8 cellular contexts compared by ENCODE assay signal in genomic region chr1:202810193-202810614, GRCh38. TPM values are rescaled to one million over a fixed set of nuclear protein-coding genes. Genes with fewer than 3 reads are reported as not detected.
DNase-seq lines count a peak whose midpoint lies in the region; ATAC-seq, FAIRE-seq and TF ChIP-seq lines count a peak whose summit lies in the region.

No MANE protein-coding gene starts in this region.

- H3K36me3 ChIP-seq in CD4-positive, CD25-positive, alpha-beta regulatory T cell (ENCODE audit: control insufficient read depth, insufficient read depth, low read length) = no peaks in the 10 kb centered on the region
- H3K36me3 ChIP-seq in OCI-LY7 (ENCODE audit: insufficient read depth, low read length) (no peaks in the 10 kb centered on the region), endothelial cell of umbilical vein (ENCODE audit: control insufficient read depth in 2 of 2, extremely low read depth in 1 of 2, insufficient read depth in 2 of 2, low read length in 2 of 2) (no peaks in the 10 kb centered on the region), neuron (ENCODE audit: insufficient read depth, low read length) (no peaks in the 10 kb centered on the region)

- DNase-seq in CD4-positive, CD25-positive, alpha-beta regulatory T cell = no peak
- no peak for DNase-seq in OCI-LY7 (ENCODE audit: low spot score)
- no peak for DNase-seq in endothelial cell of umbilical vein (ENCODE audit: low read depth, low spot score)
- DNase-seq in ecto neural progenitor cell (ENCODE audit: low spot score) = no peak
- no peak for DNase-seq in stimulated activated CD4-positive, alpha-beta T cell treated with anti-CD3 and anti-CD28 coated beads, Interleukin-1b, Interleukin-23, amount 100 ng/mL, for 48 hours

- H3K9me1 ChIP-seq in endothelial cell of umbilical vein (replicated peaks; ENCODE audit: control insufficient read depth, extremely low read depth, insufficient read depth, low read length) = no peaks in the 10 kb centered on the region

- BruUV-seq in OCI-LY7 (replicated peaks; lab: Mats Ljungman, UMichigan) = no TSS peak
- BruUV-seq in endothelial cell of umbilical vein (replicated peaks; lab: Mats Ljungman, UMichigan) = no TSS peak

- FAIRE-seq in endothelial cell of umbilical vein (lab: Jason Lieb, UNC) = no peak

- dilution Hi-C loops in endothelial cell of umbilical vein (cut with MboI; ENCODE audit: extremely low pct_ligation_motif_present, low sequenced_read_pairs) = no loop called here

- H3K9ac ChIP-seq in endothelial cell of umbilical vein (replicated peaks; ENCODE audit: extremely low read depth, insufficient read depth, low read length) = peak overlapping the region; percentile 35

- no peaks in the 10 kb centered on the region for H3K27me3 ChIP-seq in CD4-positive, CD25-positive, alpha-beta regulatory T cell (ENCODE audit: control insufficient read depth, insufficient read depth, low read length)
- H3K27me3 ChIP-seq in endothelial cell of umbilical vein (ENCODE audit: control insufficient read depth in 2 of 2, insufficient read depth in 2 of 2, low read length in 2 of 2) (peaks cover 9% of the 10 kb centered on the region in 2 experiments), neuron (ENCODE audit: insufficient read depth, low read length) (no peaks in the 10 kb centered on the region)

- H2AFZ ChIP-seq in OCI-LY7 (ENCODE audit: low read length) (no peak overlapping the region), endothelial cell of umbilical vein (ENCODE audit: low read depth, low read length) (peak overlapping the region; percentile 98), neuron (ENCODE audit: low read depth, low read length) (peak overlapping the region; percentile 81)

- H3K79me2 ChIP-seq in OCI-LY7 (ENCODE audit: insufficient read depth, low read depth, low read length) (no peaks in the 10 kb centered on the region), endothelial cell of umbilical vein (ENCODE audit: control insufficient read depth, insufficient read depth, low read length) (peaks cover 27% of the 10 kb centered on the region)

- H3K4me1 Mint-ChIP-seq in CD4-positive, CD25-positive, alpha-beta regulatory T cell = peaks cover 15 to 42% (median 34%) of the 10 kb centered on the region in 4 donors

- H4K20me1 ChIP-seq in OCI-LY7 (ENCODE audit: insufficient read depth, low read length) = no peaks in the 10 kb centered on the region
- H4K20me1 ChIP-seq in endothelial cell of umbilical vein (replicated peaks; ENCODE audit: control insufficient read depth, extremely low read depth, insufficient read depth, low read length) = no peaks in the 10 kb centered on the region

- peak overlapping the region; percentile 51 for H3K27ac ChIP-seq in CD4-positive, CD25-positive, alpha-beta regulatory T cell (ENCODE audit: insufficient read depth, low read length, poor library complexity, severe bottlenecking)
- H3K27ac ChIP-seq in OCI-LY7 (ENCODE audit: low read depth, low read length, poor library complexity, severe bottlenecking) (no peak overlapping the region), endothelial cell of umbilical vein (ENCODE audit: insufficient read depth, low read depth, low read length) (no peak overlapping the region)

- intact Hi-C loops in OCI-LY7 (cut with micrococcal nuclease; ENCODE audit: unreplicated experiment) (no loop called here), endothelial cell of umbilical vein (cut with micrococcal nuclease) (loop anchor here (1.0 to 2.0 kb wide), 3 partner anchors 51 to 197 kb away; partner anchors contain the start of gene TMEM183A)

- CTCF ChIA-PET in OCI-LY7 (lab: Charles Lee; ENCODE audit: unreplicated experiment) (interaction anchor here (1.1 kb wide), 1 partner anchor 1388 kb away, joined by 3 read pairs; no protein-coding TSS in a partner anchor), endothelial cell of umbilical vein (lab: Charles Lee) (interaction anchor here (0.7 to 1.6 kb wide), 2 partner anchors 19 to 189 kb away, joined by 3 read pairs; no protein-coding TSS in a partner anchor)

- peak overlapping the region; percentile 45 to 87 (median 66) for H3K27ac Mint-ChIP-seq in CD4-positive, CD25-positive, alpha-beta regulatory T cell

- H3K4me3 ChIP-seq in CD4-positive, CD25-positive, alpha-beta regulatory T cell (ENCODE audit: low read depth, low read length) = peak overlapping the region; percentile 88
- peak overlapping the region; percentile 16 for H3K4me3 ChIP-seq in OCI-LY7 (ENCODE audit: low read depth, low read length, poor library complexity, severe bottlenecking)
- peak overlapping the region; percentile 58 to 81 (median 60) for H3K4me3 ChIP-seq in endothelial cell of umbilical vein (replicated peaks in 1 of 3; ENCODE audit: insufficient read depth in 1 of 3, low read depth in 1 of 3, low read length in 3 of 3)
- peak overlapping the region; percentile 86 for H3K4me3 ChIP-seq in neuron (ENCODE audit: low read length)

- H3K9me3 ChIP-seq in CD4-positive, CD25-positive, alpha-beta regulatory T cell (ENCODE audit: control insufficient read depth in 2 of 2, low read length in 2 of 2) = no peaks in the 10 kb centered on the region
- H3K9me3 ChIP-seq in OCI-LY7 (ENCODE audit: low read length) = no peaks in the 10 kb centered on the region
- no peaks in the 10 kb centered on the region for H3K9me3 ChIP-seq in endothelial cell of umbilical vein (replicated peaks; ENCODE audit: control insufficient read depth, insufficient read depth, low read length)
- H3K9me3 ChIP-seq in neuron (ENCODE audit: low read length) = no peaks in the 10 kb centered on the region

- ATAC-seq in CD4-positive, CD25-positive, alpha-beta regulatory T cell (ENCODE audit: low read depth in 2 of 2) = no peak
- no peak for ATAC-seq in HG03097 (IDR thresholded peaks at IDR 0.05; ENCODE audit: low FRiP score, unreplicated experiment)
- ATAC-seq in HG03457 (IDR thresholded peaks at IDR 0.05; ENCODE audit: unreplicated experiment) = no peak

- TF ChIP-seq CTCF in OCI-LY7 (conservative IDR thresholded peaks at IDR 0.05; ENCODE audit: low read length) (no peak), endothelial cell of umbilical vein (IDR thresholded peaks at IDR 0.05; ENCODE audit: extremely low read depth in 1 of 2, insufficient read depth in 1 of 2, low read depth in 1 of 2, low read length in 2 of 2) (no peak)

- no peaks in the 10 kb centered on the region for H3K9me2 ChIP-seq in OCI-LY7 (ENCODE audit: insufficient read depth, low read length)

- TF ChIP-seq POLR2A in endothelial cell of umbilical vein (IDR thresholded peaks at IDR 0.05; ENCODE audit: low read depth, low read length) = no peak

- H3K4me1 ChIP-seq in CD4-positive, CD25-positive, alpha-beta regulatory T cell (ENCODE audit: control insufficient read depth, insufficient read depth, low read length, poor library complexity, severe bottlenecking) = peaks cover 33% of the 10 kb centered on the region
- H3K4me1 ChIP-seq in OCI-LY7 (ENCODE audit: insufficient read depth, low read length, poor library complexity, severe bottlenecking) = no peaks in the 10 kb centered on the region
- H3K4me1 ChIP-seq in endothelial cell of umbilical vein (ENCODE audit: control insufficient read depth, extremely low read depth, insufficient read depth, low read length) = peaks cover 13% of the 10 kb centered on the region
- peaks cover 22% of the 10 kb centered on the region for H3K4me1 ChIP-seq in neuron (ENCODE audit: insufficient read depth, low read length)

- POLR2A ChIA-PET in OCI-LY7 (lab: Charles Lee) = interaction anchor here (1.0 kb wide), 1 partner anchor 18 kb away, joined by 5 read pairs; no protein-coding TSS in a partner anchor
- POLR2A ChIA-PET in endothelial cell of umbilical vein (lab: Charles Lee) = no interaction called here

- H3K4me2 ChIP-seq in OCI-LY7 (ENCODE audit: low read length) = peak overlapping the region; percentile 71; the same call in 1 of the 2 replicates
- H3K4me2 ChIP-seq in endothelial cell of umbilical vein (ENCODE audit: insufficient read depth, low read length) = peak overlapping the region; percentile 94

- H3K4me3 Mint-ChIP-seq in CD4-positive, CD25-positive, alpha-beta regulatory T cell = peak overlapping the region; percentile 86 to 99 (median 95)

- H3K36me3 Mint-ChIP-seq in CD4-positive, CD25-positive, alpha-beta regulatory T cell = no peaks in the 10 kb centered on the region

- H3K9me3 Mint-ChIP-seq in CD4-positive, CD25-positive, alpha-beta regulatory T cell = no peaks in the 10 kb centered on the region

- peaks cover 23% of the 10 kb centered on the region for H3K27me3 Mint-ChIP-seq in CD4-positive, CD25-positive, alpha-beta regulatory T cell

TF ChIP-seq in endothelial cell of umbilical vein, 7 proteins besides CTCF, POLR2A, EP300 and RAD21 (continues in another document):
- TF ChIP-seq GATA2 (IDR thresholded peaks at IDR 0.05; ENCODE audit: insufficient read depth, insufficient read length, low read depth, low read length) = no peak
- TF ChIP-seq FOS (IDR thresholded peaks at IDR 0.05; ENCODE audit: borderline replicate concordance, insufficient read depth, low read length) = no peak
- TF ChIP-seq POLR2AphosphoS5 (IDR thresholded peaks at IDR 0.05; ENCODE audit: insufficient read depth, low read depth, low read length) = no peak

RNA-seq across cellular contexts. Expression of gene PCAT6, which starts 0.6 kb away (rescaled TPM):
- total RNA-seq in CD4-positive, CD25-positive, alpha-beta regulatory T cell = not detected
- polyA plus RNA-seq in CD4-positive, CD25-positive, alpha-beta regulatory T cell = not detected
- total RNA-seq in OCI-LY7 (2014; rRNA removed; shearing (Covaris generic)) = not detected in 2 replicates
- total RNA-seq in OCI-LY7 (2022) (not detected in 2 replicates), endothelial cell of umbilical vein (1.5 and 1.7 TPM in 2 replicates)
- polyA plus RNA-seq in endothelial cell of umbilical vein = 2.4 and 2.9 TPM in 2 replicates
- 1.3 and 1.6 TPM in 2 replicates for polyA plus RNA-seq in endothelial cell of umbilical vein (2011; cell fraction: cytosol; rRNA removed)
- 0.85 and 1.2 TPM in 2 replicates for polyA plus RNA-seq in endothelial cell of umbilical vein (2011; cell fraction: nucleus; rRNA removed)
- 2.0 and 4.7 TPM in 2 replicates for polyA plus RNA-seq in endothelial cell of umbilical vein (2012)
- 0.87 and 0.96 TPM in 2 replicates for polyA minus RNA-seq in endothelial cell of umbilical vein
- polyA minus RNA-seq in endothelial cell of umbilical vein (2011; cell fraction: cytosol; rRNA and poly(A)+ RNA removed) = not detected
- polyA minus RNA-seq in endothelial cell of umbilical vein (2011; cell fraction: nucleus; rRNA and poly(A)+ RNA removed) = 1.2 and 2.5 TPM in 2 replicates

RNA-seq across cellular contexts. Expression of gene KDM5B, which starts 2.0 kb away (rescaled TPM):
- total RNA-seq in CD4-positive, CD25-positive, alpha-beta regulatory T cell = 77.7 TPM
- 10 to 100 TPM; 13.7 to 16.9 (median 14.5) TPM for polyA plus RNA-seq in CD4-positive, CD25-positive, alpha-beta regulatory T cell
- not detected in 2 replicates for total RNA-seq in OCI-LY7 (2014; rRNA removed; shearing (Covaris generic))
- not detected in 2 replicates for total RNA-seq in OCI-LY7 (2022)
- 65.5 and 69.8 TPM in 2 replicates for total RNA-seq in endothelial cell of umbilical vein
- 25.2 and 25.9 TPM in 2 replicates for polyA plus RNA-seq in endothelial cell of umbilical vein
- polyA plus RNA-seq in endothelial cell of umbilical vein (2011; cell fraction: cytosol; rRNA removed) = 25.9 and 28.8 TPM in 2 replicates
- polyA plus RNA-seq in endothelial cell of umbilical vein (2011; cell fraction: nucleus; rRNA removed) = 85.8 and 87.1 TPM in 2 replicates
- 33.0 and 34.5 TPM in 2 replicates for polyA plus RNA-seq in endothelial cell of umbilical vein (2012)
- 107 and 108 TPM in 2 replicates for polyA minus RNA-seq in endothelial cell of umbilical vein
- polyA minus RNA-seq in endothelial cell of umbilical vein (2011; cell fraction: cytosol; rRNA and poly(A)+ RNA removed) = 14.7 TPM
- 138 and 155 TPM in 2 replicates for polyA minus RNA-seq in endothelial cell of umbilical vein (2011; cell fraction: nucleus; rRNA and poly(A)+ RNA removed)

Comparison
In these comparisons a context has a peak if more than half of its experiments do, and no peak if none do; other contexts are left out.
1. H3K4me3 ChIP-seq: peak in every context shown above with its lines; median percentile 88 in CD4-positive, CD25-positive, alpha-beta regulatory T cell; 86 in neuron; 60 in endothelial cell of umbilical vein; 16 in OCI-LY7.
2. RNA of gene KDM5B, which starts 2.0 kb away (total RNA-seq): 77.7 TPM in CD4-positive, CD25-positive, alpha-beta regulatory T cell (single experiment) and 65.5 to 69.8 TPM in endothelial cell of umbilical vein; not detected in OCI-LY7; every median in the first group is over 10 times any median in the second.